In genomic region chr2:73971722-73972121, GRCh38 we compare ENCODE assay signal across 13 cellular contexts. TPM values are rescaled to one million over a fixed set of nuclear protein-coding genes. Genes with fewer than 3 reads are reported as not detected.
DNase-seq lines count a peak whose midpoint lies in the region; ATAC-seq and TF ChIP-seq lines count a peak whose summit lies in the region.
"Had no signal": no experiment of that assay in that cellular context is flagged by ENCODE, and none has a peak within 500 bp of the region (broad histone marks: within the 10 kb centered on the region; RNA-seq: fewer than 3 reads in every experiment).

No MANE protein-coding gene starts in this region.

- TF ChIP-seq CTCF in HL-60 (IDR thresholded peaks at IDR 0.05; ENCODE audit: insufficient read depth, low read length) (no peak), natural killer cell (IDR thresholded peaks at IDR 0.05) (no peak)

- H3K27me3 ChIP-seq in HL-60 (ENCODE audit: insufficient read depth, poor library complexity, severe bottlenecking) (no peaks in the 10 kb centered on the region), H7 (ENCODE audit: control insufficient read depth, insufficient read depth, low read length) (no peaks in the 10 kb centered on the region)

- H3K4me3 Mint-ChIP-seq in T-helper 2 cell treated with Interferon-gamma antibody and Interleukin-4, amounts not matched to agents 5 μg/mL and 100 μg/mL, for 36 hours, result peak overlapping the region; percentile 77
- H3K4me3 Mint-ChIP-seq in activated naive CD8-positive, alpha-beta T cell, result peak overlapping the region; percentile 79
- peak overlapping the region; percentile 86 for H3K4me3 Mint-ChIP-seq in natural killer cell

- H3K4me1 Mint-ChIP-seq in T-helper 2 cell treated with Interferon-gamma antibody and Interleukin-4, amounts not matched to agents 5 μg/mL and 100 μg/mL, for 36 hours (ENCODE audit: low read depth), result peaks cover 46% of the 10 kb centered on the region
- H3K4me1 Mint-ChIP-seq in activated naive CD8-positive, alpha-beta T cell (ENCODE audit: low read depth), result peaks cover 80% of the 10 kb centered on the region
- peaks cover 27 to 37% of the 10 kb centered on the region in 2 donors for H3K4me1 Mint-ChIP-seq in natural killer cell

- intact Hi-C loops in natural killer cell (cut with micrococcal nuclease), result loop anchor here (1.0 to 2.0 kb wide), 2 partner anchors 15 to 31 kb away; no protein-coding TSS in a partner anchor

- ATAC-seq in natural killer cell, result no peak

- H3K27ac ChIP-seq in HL-60 (replicated peaks), result peak overlapping the region; percentile 66
- H3K27ac ChIP-seq: A549, GM23248 had no signal

- no peaks in the 10 kb centered on the region for H3K9me3 Mint-ChIP-seq in T-helper 2 cell treated with Interferon-gamma antibody and Interleukin-4, amounts not matched to agents 5 μg/mL and 100 μg/mL, for 36 hours
- H3K9me3 Mint-ChIP-seq in activated naive CD8-positive, alpha-beta T cell (ENCODE audit: low read depth), result no peaks in the 10 kb centered on the region
- H3K9me3 Mint-ChIP-seq in natural killer cell, result no peaks in the 10 kb centered on the region
- H3K9me3 Mint-ChIP-seq: activated naive CD4-positive, alpha-beta T cell treated with anti-CD3 and anti-CD28 coated beads for 36 hours had no signal

- H3K27me3 Mint-ChIP-seq in T-helper 2 cell treated with Interferon-gamma antibody and Interleukin-4, amounts not matched to agents 5 μg/mL and 100 μg/mL, for 36 hours (ENCODE audit: low read depth), result no peaks in the 10 kb centered on the region
- H3K27me3 Mint-ChIP-seq in activated naive CD8-positive, alpha-beta T cell, result no peaks in the 10 kb centered on the region
- H3K27me3 Mint-ChIP-seq in natural killer cell (ENCODE audit: low read depth in 2 of 2), result no peaks in the 10 kb centered on the region

- no peaks in the 10 kb centered on the region for H3K36me3 Mint-ChIP-seq in T-helper 2 cell treated with Interferon-gamma antibody and Interleukin-4, amounts not matched to agents 5 μg/mL and 100 μg/mL, for 36 hours (ENCODE audit: low read depth)
- H3K36me3 Mint-ChIP-seq in activated naive CD8-positive, alpha-beta T cell, result no peaks in the 10 kb centered on the region
- H3K36me3 Mint-ChIP-seq in natural killer cell, result no peaks in the 10 kb centered on the region

- H3K27ac Mint-ChIP-seq in T-helper 2 cell treated with Interferon-gamma antibody and Interleukin-4, amounts not matched to agents 5 μg/mL and 100 μg/mL, for 36 hours, result peak overlapping the region; percentile 81
- peak overlapping the region; percentile 30 for H3K27ac Mint-ChIP-seq in activated naive CD8-positive, alpha-beta T cell
- H3K27ac Mint-ChIP-seq in natural killer cell, result peak overlapping the region; percentile 90

- no peaks in the 10 kb centered on the region for H3K36me3 ChIP-seq in H7 (replicated peaks; ENCODE audit: control insufficient read depth, insufficient read depth, low read length)

- no peak overlapping the region for H3K4me3 ChIP-seq in HL-60 (replicated peaks; ENCODE audit: insufficient read depth, low read length)
- no peak overlapping the region for H3K4me3 ChIP-seq in H7 (ENCODE audit: insufficient read depth, low read depth, low read length)
- H3K4me3 ChIP-seq: A549, GM23248 had no signal

- DNase-seq in T-helper 2 cell treated with Interferon-gamma antibody and Interleukin-4, amounts not matched to agents 5 μg/mL and 100 μg/mL, for 36 hours (ENCODE audit: low spot score), result no peak
- DNase-seq in T-helper 2 cell, result no peak
- DNase-seq in HL-60 (ENCODE audit: low read depth in 1 of 2, low spot score in 1 of 2), result no peak
- DNase-seq in natural killer cell, result no peak
- DNase-seq in H7, result no peak
- no peak for DNase-seq in GM03348 (ENCODE audit: low spot score)
- no peak for DNase-seq in H4 (ENCODE audit: low spot score)
- DNase-seq: activated CD4-positive, CD25-positive, alpha-beta regulatory T cell treated with anti-CD3 and anti-CD28 coated beads, Interleukin-2, amount 50 U/mL, for 72 hours; GM23248; trophoblast cell had no signal

RNA-seq across cellular contexts. Expression of gene TET3, which starts 13.0 kb away (rescaled TPM):
- 10 to 100 TPM; 40.0 to 47.9 (median 45.3) TPM for total RNA-seq in natural killer cell
- total RNA-seq in H7 (2014; rRNA removed; shearing (Covaris generic)), result 7.2 and 7.3 TPM in 2 replicates
- 4.7 and 4.9 TPM in 2 replicates for total RNA-seq in H4 (2014; rRNA removed; shearing (Covaris generic))

RNA-seq across cellular contexts. Expression of gene DGUOK, which starts 45.0 kb away (rescaled TPM):
- 10 to 100 TPM; 47.6 to 56.8 (median 54.8) TPM for total RNA-seq in natural killer cell
- total RNA-seq in H7 (2014; rRNA removed; shearing (Covaris generic)), result 80.7 and 82.9 TPM in 2 replicates
- total RNA-seq in H4 (2014; rRNA removed; shearing (Covaris generic)), result 110 and 150 TPM in 2 replicates

Comparison
In these comparisons a context has a peak if more than half of its experiments do, and no peak if none do; other contexts are left out.
1. H3K27ac Mint-ChIP-seq: peak in every context shown above with its lines; median percentile 90 in natural killer cell; 81 in T-helper 2 cell treated with Interferon-gamma antibody and Interleukin-4, amounts not matched to agents 5 μg/mL and 100 μg/mL, for 36 hours; 30 in activated naive CD8-positive, alpha-beta T cell.